32 cellular contexts compared by ENCODE assay signal in genomic region chr18:50636366-50637057, GRCh38.
"Had no signal": no experiment of that assay in that cellular context is flagged by ENCODE, and none has a peak within 500 bp of the region (broad histone marks: within the 10 kb centered on the region; RNA-seq: fewer than 3 reads in every experiment).

No MANE protein-coding gene starts in this region.

- H3K4me1 Mint-ChIP-seq: activated CD4-positive, alpha-beta T cell treated with anti-CD3 and anti-CD28 coated beads for 36 hours; activated CD4-positive, alpha-beta T cell treated with anti-CD3 and anti-CD28 coated beads, Interleukin-2, amount 10 ng/mL, durations not matched to agents 24 days and 14 days; activated CD8-positive, alpha-beta memory T cell treated with anti-CD3 and anti-CD28 coated beads, Interleukin-2, amount 10 ng/mL, durations not matched to agents 7 days and 5 days; activated naive CD4-positive, alpha-beta T cell treated with anti-CD3 and anti-CD28 coated beads, Interleukin-2, amount 10 ng/mL, durations not matched to agents 7 days and 5 days; activated naive CD8-positive, alpha-beta T cell treated with anti-CD3 and anti-CD28 coated beads, Interleukin-2, amount 10 ng/mL, durations not matched to agents 7 days and 5 days had no signal

- H3K9me3 Mint-ChIP-seq: activated CD4-positive, alpha-beta memory T cell treated with anti-CD3 and anti-CD28 coated beads for 36 hours; activated CD4-positive, alpha-beta T cell treated with anti-CD3 and anti-CD28 coated beads, Interleukin-2, amount 10 ng/mL, durations not matched to agents 24 days and 14 days; activated naive CD4-positive, alpha-beta T cell treated with anti-CD3 and anti-CD28 coated beads, Interleukin-2, amount 10 ng/mL, durations not matched to agents 7 days and 5 days; activated naive CD4-positive, alpha-beta T cell treated with anti-CD3 and anti-CD28 coated beads, Interleukin-2, amount 50 U/mL, for 72 hours; activated naive CD8-positive, alpha-beta T cell treated with anti-CD3 and anti-CD28 coated beads, Interleukin-2, amount 10 ng/mL, durations not matched to agents 7 days and 5 days; activated T-helper 1 cell treated with anti-CD3 and anti-CD28 coated beads, Interleukin-12 subunit alpha, Interleukin-12 subunit beta, Interleukin-2, Interleukin-4 antibody, amounts not matched to agents 30 ng/mL and 10 ng/mL and 1 ng/mL, durations not matched to agents 14 hours and 24 hours and 36 hours; activated T-helper 2 cell treated with anti-CD3 and anti-CD28 coated beads, Interferon-gamma antibody, Interleukin-2, Interleukin-4, amounts not matched to agents 10 μg/mL and 5 μg/mL and 100 μg/mL, durations not matched to agents 14 hours and 24 hours and 36 hours; dendritic cell treated with granulocyte-macrophage colony-stimulating factor and Interleukin-4, amounts not matched to agents 40 ng/mL and 50 ng/mL, for 4 days; effector memory CD8-positive, alpha-beta T cell had no signal

- DNase-seq: activated CD4-positive, alpha-beta memory T cell treated with anti-CD3 and anti-CD28 coated beads for 36 hours; activated CD4-positive, alpha-beta T cell treated with anti-CD3 and anti-CD28 coated beads for 36 hours; activated CD4-positive, alpha-beta T cell treated with anti-CD3 and anti-CD28 coated beads, Interleukin-2, amount 10 ng/mL, durations not matched to agents 24 days and 14 days; activated CD4-positive, CD25-positive, alpha-beta regulatory T cell; activated CD4-positive, CD25-positive, alpha-beta regulatory T cell treated with anti-CD3 and anti-CD28 coated beads, Interleukin-2, amount 50 U/mL, for 72 hours; activated CD8-positive, alpha-beta memory T cell treated with anti-CD3 and anti-CD28 coated beads, Interleukin-2, amount 10 ng/mL, durations not matched to agents 7 days and 5 days; activated CD8-positive, alpha-beta memory T cell treated with anti-CD3 and anti-CD28 coated beads, Interleukin-2, amount 50 U/mL, for 4 hours; activated CD8-positive, alpha-beta T cell treated with anti-CD3 and anti-CD28 coated beads, Interleukin-2, amount 10 ng/mL, durations not matched to agents 7 days and 5 days; activated effector memory CD4-positive, alpha-beta T cell treated with anti-CD3 and anti-CD28 coated beads, Interleukin-2, amount 50 U/mL, for 16 hours; activated naive CD4-positive, alpha-beta T cell; activated naive CD4-positive, alpha-beta T cell treated with anti-CD3 and anti-CD28 coated beads, Interleukin-2, amount 10 ng/mL, durations not matched to agents 7 days and 5 days; activated naive CD8-positive, alpha-beta T cell treated with anti-CD3 and anti-CD28 coated beads, Interleukin-2, amount 10 ng/mL, durations not matched to agents 7 days and 5 days; activated T-cell treated with anti-CD3 and anti-CD28 coated beads, Interleukin-2, amount 50 U/mL, for 1 hour; activated T-cell treated with anti-CD3 and anti-CD28 coated beads, Interleukin-2, amount 50 U/mL, for 48 hours; anterior cingulate cortex; brain microvascular endothelial cell; central memory CD4-positive, alpha-beta T cell; cerebellar nuclear complex; colonic mucosa; effector CD4-positive, alpha-beta T cell; effector memory CD8-positive, alpha-beta T cell; erythroblast; foreskin keratinocyte; gastrocnemius medialis; T-helper 2 cell had no signal

- H3K4me1 ChIP-seq: colonic mucosa had no signal

- ATAC-seq: activated CD4-positive, alpha-beta T cell treated with anti-CD3 and anti-CD28 coated beads for 36 hours; activated CD8-positive, alpha-beta memory T cell treated with anti-CD3 and anti-CD28 coated beads, Interleukin-2, amount 10 ng/mL, durations not matched to agents 7 days and 5 days; activated CD8-positive, alpha-beta T cell treated with anti-CD3 and anti-CD28 coated beads, Interleukin-2, amount 10 ng/mL, durations not matched to agents 7 days and 5 days; activated naive CD4-positive, alpha-beta T cell treated with anti-CD3 and anti-CD28 coated beads, Interleukin-2, amount 50 U/mL, for 72 hours; effector memory CD8-positive, alpha-beta T cell; foreskin keratinocyte; gastrocnemius medialis had no signal

- H3K36me3 Mint-ChIP-seq: activated CD4-positive, alpha-beta memory T cell treated with anti-CD3 and anti-CD28 coated beads for 36 hours; activated CD8-positive, alpha-beta memory T cell treated with anti-CD3 and anti-CD28 coated beads, Interleukin-2, amount 10 ng/mL, durations not matched to agents 7 days and 5 days; activated naive CD4-positive, alpha-beta T cell treated with anti-CD3 and anti-CD28 coated beads, Interleukin-2, amount 10 ng/mL, durations not matched to agents 7 days and 5 days; activated naive CD4-positive, alpha-beta T cell treated with anti-CD3 and anti-CD28 coated beads, Interleukin-2, amount 50 U/mL, for 72 hours; activated naive CD8-positive, alpha-beta T cell treated with anti-CD3 and anti-CD28 coated beads, Interleukin-2, amount 10 ng/mL, durations not matched to agents 7 days and 5 days had no signal

- H3K4me3 ChIP-seq: colonic mucosa, esophagus muscularis mucosa, gastrocnemius medialis had no signal

- H3K27ac ChIP-seq: brain microvascular endothelial cell, colonic mucosa, esophagus muscularis mucosa, foreskin keratinocyte, gastrocnemius medialis had no signal

- FAIRE-seq: astrocyte, bronchial epithelial cell had no signal

- H3K27me3 ChIP-seq: brain microvascular endothelial cell, colonic mucosa, esophagus muscularis mucosa, foreskin keratinocyte, gastrocnemius medialis had no signal

- H3K27ac Mint-ChIP-seq: activated CD4-positive, alpha-beta memory T cell treated with anti-CD3 and anti-CD28 coated beads for 36 hours; activated CD4-positive, alpha-beta T cell treated with anti-CD3 and anti-CD28 coated beads for 36 hours; activated CD4-positive, alpha-beta T cell treated with anti-CD3 and anti-CD28 coated beads, Interleukin-2, amount 10 ng/mL, durations not matched to agents 24 days and 14 days; activated CD8-positive, alpha-beta memory T cell treated with anti-CD3 and anti-CD28 coated beads, Interleukin-2, amount 10 ng/mL, durations not matched to agents 7 days and 5 days; activated CD8-positive, alpha-beta T cell treated with anti-CD3 and anti-CD28 coated beads, Interleukin-2, amount 10 ng/mL, durations not matched to agents 7 days and 5 days; activated naive CD4-positive, alpha-beta T cell treated with anti-CD3 and anti-CD28 coated beads, Interleukin-2, amount 10 ng/mL, durations not matched to agents 7 days and 5 days; activated naive CD4-positive, alpha-beta T cell treated with anti-CD3 and anti-CD28 coated beads, Interleukin-2, amount 50 U/mL, for 72 hours; activated naive CD8-positive, alpha-beta T cell treated with anti-CD3 and anti-CD28 coated beads, Interleukin-2, amount 10 ng/mL, durations not matched to agents 7 days and 5 days; activated T-helper 1 cell treated with anti-CD3 and anti-CD28 coated beads, Interleukin-12 subunit alpha, Interleukin-12 subunit beta, Interleukin-2, Interleukin-4 antibody, amounts not matched to agents 30 ng/mL and 10 ng/mL and 1 ng/mL, durations not matched to agents 14 hours and 24 hours and 36 hours; activated T-helper 2 cell treated with anti-CD3 and anti-CD28 coated beads, Interferon-gamma antibody, Interleukin-2, Interleukin-4, amounts not matched to agents 10 μg/mL and 5 μg/mL and 100 μg/mL, durations not matched to agents 14 hours and 24 hours and 36 hours; dendritic cell treated with granulocyte-macrophage colony-stimulating factor and Interleukin-4, amounts not matched to agents 40 ng/mL and 50 ng/mL, for 4 days; effector memory CD8-positive, alpha-beta T cell had no signal

- H3K4me3 Mint-ChIP-seq: activated CD4-positive, alpha-beta memory T cell treated with anti-CD3 and anti-CD28 coated beads for 36 hours; activated CD4-positive, alpha-beta T cell treated with anti-CD3 and anti-CD28 coated beads for 36 hours; activated CD4-positive, alpha-beta T cell treated with anti-CD3 and anti-CD28 coated beads, Interleukin-2, amount 10 ng/mL, durations not matched to agents 24 days and 14 days; activated CD8-positive, alpha-beta memory T cell treated with anti-CD3 and anti-CD28 coated beads, Interleukin-2, amount 10 ng/mL, durations not matched to agents 7 days and 5 days; activated CD8-positive, alpha-beta T cell treated with anti-CD3 and anti-CD28 coated beads, Interleukin-2, amount 10 ng/mL, durations not matched to agents 7 days and 5 days; activated naive CD4-positive, alpha-beta T cell treated with anti-CD3 and anti-CD28 coated beads, Interleukin-2, amount 10 ng/mL, durations not matched to agents 7 days and 5 days; activated naive CD8-positive, alpha-beta T cell treated with anti-CD3 and anti-CD28 coated beads, Interleukin-2, amount 10 ng/mL, durations not matched to agents 7 days and 5 days; activated T-helper 1 cell treated with anti-CD3 and anti-CD28 coated beads, Interleukin-12 subunit alpha, Interleukin-12 subunit beta, Interleukin-2, Interleukin-4 antibody, amounts not matched to agents 30 ng/mL and 10 ng/mL and 1 ng/mL, durations not matched to agents 14 hours and 24 hours and 36 hours; dendritic cell treated with granulocyte-macrophage colony-stimulating factor and Interleukin-4, amounts not matched to agents 40 ng/mL and 50 ng/mL, for 4 days; effector memory CD8-positive, alpha-beta T cell had no signal

- H3K9me3 ChIP-seq: colonic mucosa, esophagus muscularis mucosa, gastrocnemius medialis had no signal

- H3K27me3 Mint-ChIP-seq: activated CD4-positive, alpha-beta memory T cell treated with anti-CD3 and anti-CD28 coated beads for 36 hours; activated CD4-positive, alpha-beta T cell treated with anti-CD3 and anti-CD28 coated beads, Interleukin-2, amount 10 ng/mL, durations not matched to agents 24 days and 14 days; activated CD8-positive, alpha-beta memory T cell treated with anti-CD3 and anti-CD28 coated beads, Interleukin-2, amount 10 ng/mL, durations not matched to agents 7 days and 5 days; dendritic cell treated with granulocyte-macrophage colony-stimulating factor and Interleukin-4, amounts not matched to agents 40 ng/mL and 50 ng/mL, for 4 days had no signal

- H3K36me3 ChIP-seq: brain microvascular endothelial cell, colonic mucosa, esophagus muscularis mucosa, gastrocnemius medialis had no signal
